Comparison of ENCODE assay signal across 10 cellular contexts in the genomic region with DNA sequence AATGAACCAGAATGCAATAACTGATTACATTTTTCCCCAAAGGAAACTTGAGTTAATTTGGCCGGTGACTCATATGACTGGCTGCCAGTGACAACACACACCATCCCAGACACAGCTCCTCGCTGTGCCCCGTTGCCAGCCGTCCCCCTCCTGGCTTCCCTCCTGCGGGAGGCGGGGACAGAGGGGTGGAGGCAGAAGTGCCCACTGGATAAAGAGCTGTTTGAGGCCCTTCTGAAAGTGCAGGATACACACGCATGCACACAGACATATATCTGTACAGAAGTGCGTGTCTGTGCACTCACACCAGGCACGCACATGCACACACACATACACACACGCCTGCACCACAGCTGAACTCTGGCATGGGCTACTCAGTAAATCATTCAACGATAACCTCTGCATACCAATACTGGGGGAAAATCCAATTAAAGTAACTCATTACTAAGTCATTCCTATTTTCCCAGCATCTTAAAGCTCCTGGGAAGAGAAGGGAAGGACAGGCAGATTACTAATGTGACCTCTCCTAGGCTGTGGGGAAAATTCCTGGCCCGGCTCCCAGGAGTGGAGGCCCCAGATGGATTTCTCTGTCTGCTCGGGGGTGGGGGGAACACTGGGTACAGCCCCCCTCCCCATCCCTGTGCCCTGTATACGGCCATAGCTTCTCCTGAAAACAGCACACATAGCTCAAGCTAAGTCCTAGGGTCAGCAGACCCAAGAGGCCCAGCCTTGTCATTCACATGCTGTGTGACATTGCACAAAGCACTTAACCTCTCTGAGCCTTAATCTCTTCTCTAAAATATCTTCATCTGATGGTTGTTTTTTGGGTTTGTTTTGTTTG. TPM values are rescaled to one million over a fixed set of nuclear protein-coding genes. Genes with fewer than 3 reads are reported as not detected.
DNase-seq lines count a peak whose midpoint lies in the region; ATAC-seq and TF ChIP-seq lines count a peak whose summit lies in the region.
"Had no signal": no experiment of that assay in that cellular context is flagged by ENCODE, and none has a peak within 500 bp of the region (broad histone marks: within the 10 kb centered on the region; RNA-seq: fewer than 3 reads in every experiment).

No MANE protein-coding gene starts in this region.

- peak; percentile 57 for ATAC-seq in left colon
- ATAC-seq in upper lobe of left lung (ENCODE audit: low FRiP score in 2 of 2): peak; percentile 72 to 74
- ATAC-seq in GM21619 (IDR thresholded peaks at IDR 0.05; ENCODE audit: unreplicated experiment): no peak

- no peaks in the 10 kb centered on the region for H3K36me3 Mint-ChIP-seq in brain
- H3K36me3 Mint-ChIP-seq: memory B cell had no signal

- H3K4me3 ChIP-seq in upper lobe of left lung: no peak overlapping the region

- WGBS in upper lobe of left lung, 2 donors: 47 to 49% methylated on average over 14 of the region's 14 CpGs

- no peak overlapping the region for H3K27ac ChIP-seq in upper lobe of left lung
- H3K27ac ChIP-seq: 22Rv1 had no signal

- no peak for TF ChIP-seq POLR2A in upper lobe of left lung (IDR thresholded peaks at IDR 0.05)

- no peak for TF ChIP-seq EP300 in upper lobe of left lung (IDR thresholded peaks at IDR 0.05)

- peaks cover 0 to 5% (median 0%) of the 10 kb centered on the region in 5 experiments for H3K9me3 Mint-ChIP-seq in brain
- H3K9me3 Mint-ChIP-seq: memory B cell had no signal

- H3K27me3 ChIP-seq in upper lobe of left lung: no peaks in the 10 kb centered on the region

- peaks cover 0 to 5% (median 0%) of the 10 kb centered on the region in 4 donors for H3K4me1 ChIP-seq in upper lobe of left lung

- H3K4me3 Mint-ChIP-seq in brain: peak overlapping the region in 3 of 5 experiments; percentile 1 to 37 (median 36)
- H3K4me3 Mint-ChIP-seq: memory B cell had no signal

- no peaks in the 10 kb centered on the region for H3K36me3 ChIP-seq in upper lobe of left lung

- H3K4me1 Mint-ChIP-seq in brain: peaks cover 26% of the 10 kb centered on the region
- H3K4me1 Mint-ChIP-seq: memory B cell had no signal

- no peaks in the 10 kb centered on the region for H3K9me3 ChIP-seq in upper lobe of left lung

- TF ChIP-seq CTCF in brain (conservative IDR thresholded peaks at IDR 0.05) (no peak), upper lobe of left lung (IDR thresholded peaks at IDR 0.05) (no peak)

- DNase-seq in DMS 273 (lab: John Stamatoyannopoulos, UW; ENCODE audit: unreplicated experiment) (peak; percentile 83), DMS 273 treated with DMSO at 0.1 percent for 48 hours (lab: John Stamatoyannopoulos, UW) (no peak), left colon (no peak), upper lobe of left lung (no peak), NCI-H128 (lab: John Stamatoyannopoulos, UW; ENCODE audit: unreplicated experiment) (no peak), NCI-H748 treated with DMSO at 0.1 percent for 48 hours (lab: John Stamatoyannopoulos, UW) (no peak)

- intact Hi-C loops in left colon (cut with DNase I, micrococcal nuclease): loop anchor here in 1 of 2 donors (10.0 kb wide), 1 partner anchor 553 kb away; no protein-coding TSS in a partner anchor

- peaks cover 7% of the 10 kb centered on the region for H3K27me3 Mint-ChIP-seq in brain

- H3K27ac Mint-ChIP-seq in brain: peak overlapping the region; percentile 55 to 90 (median 67)
- H3K27ac Mint-ChIP-seq: memory B cell had no signal

RNA-seq across cellular contexts. Expression of a gene that starts 52.3 kb away (rescaled TPM):
- polyA plus RNA-seq in brain (ENCODE audit: insufficient read depth, low read depth, low replicate concordance): not detected
- not detected for total RNA-seq in left colon
- not detected for total RNA-seq in upper lobe of left lung
